ENCODE assay signal across 7 cellular contexts in the genomic region with DNA sequence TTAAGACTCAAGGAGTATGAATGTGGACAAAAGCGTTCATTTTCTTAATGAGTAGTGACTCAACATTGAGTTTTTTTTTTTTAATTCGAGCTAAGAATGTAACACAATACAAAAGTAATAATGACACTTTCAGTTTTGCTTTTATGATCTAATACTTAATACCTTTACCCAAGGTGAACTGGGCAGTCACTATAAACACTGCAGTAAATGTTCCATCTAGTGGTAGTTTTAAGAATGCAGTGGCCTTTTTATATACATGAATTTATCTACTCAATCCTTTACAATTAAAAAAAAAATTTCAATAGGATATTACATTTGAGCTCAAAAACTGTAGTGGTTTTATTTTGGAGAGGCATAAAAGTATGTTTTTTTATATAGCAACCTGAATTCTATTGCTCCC. TPM values are rescaled to one million over a fixed set of nuclear protein-coding genes. Genes with fewer than 3 reads are reported as not detected.
DNase-seq lines count a peak whose midpoint lies in the region; ATAC-seq and TF ChIP-seq lines count a peak whose summit lies in the region.

No MANE protein-coding gene starts in this region.

- ATAC-seq in GM21786 (IDR thresholded peaks at IDR 0.05; ENCODE audit: unreplicated experiment): peak; percentile 82
- no peak for ATAC-seq in WTC11

- no peaks in the 10 kb centered on the region for H3K9me3 Mint-ChIP-seq in WTC11

- TF ChIP-seq CTCF in GM06990 (IDR thresholded peaks at IDR 0.05; ENCODE audit: insufficient read depth, low read length, poor library complexity, severe bottlenecking) (peak; percentile 52), RWPE1 (conservative IDR thresholded peaks at IDR 0.05; ENCODE audit: low read depth) (peak; percentile 69), WTC11 (IDR thresholded peaks at IDR 0.05) (no peak)

- H3K36me3 ChIP-seq in GM06990 (ENCODE audit: control insufficient read depth, insufficient read depth, low read length) (no peaks in the 10 kb centered on the region), stomach smooth muscle (ENCODE audit: control insufficient read depth in 2 of 2, insufficient read depth in 2 of 2, low read length in 2 of 2) (no peaks in the 10 kb centered on the region)

- H3K9ac ChIP-seq in stomach smooth muscle (ENCODE audit: low read length in 2 of 2): no peak overlapping the region

- H3K36me3 Mint-ChIP-seq in WTC11: peaks cover 23% of the 10 kb centered on the region

- no peaks in the 10 kb centered on the region for H3K9me3 ChIP-seq in stomach smooth muscle (ENCODE audit: control insufficient read depth in 2 of 2, low read length in 2 of 2)

- no peak overlapping the region for H3K4me3 Mint-ChIP-seq in WTC11

- H3K4me3 ChIP-seq in GM06990 (replicated peaks; ENCODE audit: low read depth, low read length) (no peak overlapping the region), stomach smooth muscle (ENCODE audit: low read length in 2 of 2) (no peak overlapping the region)

- no peak overlapping the region for H3K27ac Mint-ChIP-seq in WTC11

- H3K27me3 Mint-ChIP-seq in WTC11 (ENCODE audit: low read depth): no peaks in the 10 kb centered on the region

- CTCF ChIA-PET in RWPE1 (lab: Yijun Ruan, JAX): interaction anchor here (0.6 to 2.6 kb wide), 6 partner anchors 87 to 564 kb away, joined by 3 to 19 read pairs (median 3); no protein-coding TSS in a partner anchor
- CTCF ChIA-PET in WTC11 (lab: Charles Lee): interaction anchor here (0.9 to 4.6 kb wide), 3 partner anchors 102 to 238 kb away, joined by 6 to 39 read pairs (median 33); no protein-coding TSS in a partner anchor

- POLR2A ChIA-PET in RWPE1 (lab: Yijun Ruan, JAX; ENCODE audit: low non-redundant PET): no interaction called here
- POLR2A ChIA-PET in WTC11 (lab: Charles Lee): no interaction called here

- peaks cover 12% of the 10 kb centered on the region for H3K4me1 ChIP-seq in stomach smooth muscle (ENCODE audit: control insufficient read depth, insufficient read depth, low read length)

- DNase-seq in GM06990 (ENCODE audit: extremely low read depth, insufficient read length): peak; percentile 7
- DNase-seq in RWPE1 (ENCODE audit: low spot score): peak; percentile 11
- peak; percentile 27 for DNase-seq in fibroblast of peridontal ligament (ENCODE audit: extremely low read depth)
- DNase-seq in WTC11 (ENCODE audit: low spot score): no peak
- no peak for DNase-seq in EL

- H3K4me1 Mint-ChIP-seq in WTC11: peaks cover 33% of the 10 kb centered on the region

- no peak overlapping the region for H3K27ac ChIP-seq in RWPE1
- H3K27ac ChIP-seq in stomach smooth muscle (ENCODE audit: low read length): peak overlapping the region; percentile 32

- H3K27me3 ChIP-seq in GM06990 (replicated peaks; ENCODE audit: control insufficient read depth, insufficient read depth, low read length): no peaks in the 10 kb centered on the region
- no peaks in the 10 kb centered on the region for H3K27me3 ChIP-seq in stomach smooth muscle (ENCODE audit: control insufficient read depth in 1 of 2, insufficient read depth in 2 of 2, low read length in 2 of 2)

TF ChIP-seq in WTC11, 78 proteins besides CTCF, POLR2A, EP300 and RAD21:
- TF ChIP-seq GTF2I (CRISPR knock-in tag; conservative IDR thresholded peaks at IDR 0.05) (no peak), TCF7 (CRISPR knock-in tag; IDR thresholded peaks at IDR 0.05; ENCODE audit: low read depth) (no peak), RORB (CRISPR knock-in tag; IDR thresholded peaks at IDR 0.05) (no peak), ZNF317 (CRISPR knock-in tag; IDR thresholded peaks at IDR 0.05; ENCODE audit: borderline replicate concordance, low read depth) (no peak), CREB1 (CRISPR knock-in tag; IDR thresholded peaks at IDR 0.05) (no peak), E2F5 (CRISPR knock-in tag; IDR thresholded peaks at IDR 0.05) (no peak), GRHL2 (CRISPR knock-in tag; IDR thresholded peaks at IDR 0.05; ENCODE audit: insufficient replicate concordance, severe bottlenecking) (no peak), NR2C2 (CRISPR knock-in tag; IDR thresholded peaks at IDR 0.05) (no peak)
- TF ChIP-seq, protein P1, sequence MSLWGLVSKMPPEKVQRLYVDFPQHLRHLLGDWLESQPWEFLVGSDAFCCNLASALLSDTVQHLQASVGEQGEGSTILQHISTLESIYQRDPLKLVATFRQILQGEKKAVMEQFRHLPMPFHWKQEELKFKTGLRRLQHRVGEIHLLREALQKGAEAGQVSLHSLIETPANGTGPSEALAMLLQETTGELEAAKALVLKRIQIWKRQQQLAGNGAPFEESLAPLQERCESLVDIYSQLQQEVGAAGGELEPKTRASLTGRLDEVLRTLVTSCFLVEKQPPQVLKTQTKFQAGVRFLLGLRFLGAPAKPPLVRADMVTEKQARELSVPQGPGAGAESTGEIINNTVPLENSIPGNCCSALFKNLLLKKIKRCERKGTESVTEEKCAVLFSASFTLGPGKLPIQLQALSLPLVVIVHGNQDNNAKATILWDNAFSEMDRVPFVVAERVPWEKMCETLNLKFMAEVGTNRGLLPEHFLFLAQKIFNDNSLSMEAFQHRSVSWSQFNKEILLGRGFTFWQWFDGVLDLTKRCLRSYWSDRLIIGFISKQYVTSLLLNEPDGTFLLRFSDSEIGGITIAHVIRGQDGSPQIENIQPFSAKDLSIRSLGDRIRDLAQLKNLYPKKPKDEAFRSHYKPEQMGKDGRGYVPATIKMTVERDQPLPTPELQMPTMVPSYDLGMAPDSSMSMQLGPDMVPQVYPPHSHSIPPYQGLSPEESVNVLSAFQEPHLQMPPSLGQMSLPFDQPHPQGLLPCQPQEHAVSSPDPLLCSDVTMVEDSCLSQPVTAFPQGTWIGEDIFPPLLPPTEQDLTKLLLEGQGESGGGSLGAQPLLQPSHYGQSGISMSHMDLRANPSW (CRISPR knock-in tag; conservative IDR thresholded peaks at IDR 0.05; ENCODE audit: low read depth): no peak
- TF ChIP-seq, protein P2, sequence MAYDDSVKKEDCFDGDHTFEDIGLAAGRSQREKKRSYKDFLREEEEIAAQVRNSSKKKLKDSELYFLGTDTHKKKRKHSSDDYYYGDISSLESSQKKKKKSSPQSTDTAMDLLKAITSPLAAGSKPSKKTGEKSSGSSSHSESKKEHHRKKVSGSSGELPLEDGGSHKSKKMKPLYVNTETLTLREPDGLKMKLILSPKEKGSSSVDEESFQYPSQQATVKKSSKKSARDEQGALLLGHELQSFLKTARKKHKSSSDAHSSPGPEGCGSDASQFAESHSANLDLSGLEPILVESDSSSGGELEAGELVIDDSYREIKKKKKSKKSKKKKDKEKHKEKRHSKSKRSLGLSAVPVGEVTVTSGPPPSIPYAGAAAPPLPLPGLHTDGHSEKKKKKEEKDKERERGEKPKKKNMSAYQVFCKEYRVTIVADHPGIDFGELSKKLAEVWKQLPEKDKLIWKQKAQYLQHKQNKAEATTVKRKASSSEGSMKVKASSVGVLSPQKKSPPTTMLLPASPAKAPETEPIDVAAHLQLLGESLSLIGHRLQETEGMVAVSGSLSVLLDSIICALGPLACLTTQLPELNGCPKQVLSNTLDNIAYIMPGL (CRISPR knock-in tag; IDR thresholded peaks at IDR 0.05): no peak
- TF ChIP-seq, protein P3, sequence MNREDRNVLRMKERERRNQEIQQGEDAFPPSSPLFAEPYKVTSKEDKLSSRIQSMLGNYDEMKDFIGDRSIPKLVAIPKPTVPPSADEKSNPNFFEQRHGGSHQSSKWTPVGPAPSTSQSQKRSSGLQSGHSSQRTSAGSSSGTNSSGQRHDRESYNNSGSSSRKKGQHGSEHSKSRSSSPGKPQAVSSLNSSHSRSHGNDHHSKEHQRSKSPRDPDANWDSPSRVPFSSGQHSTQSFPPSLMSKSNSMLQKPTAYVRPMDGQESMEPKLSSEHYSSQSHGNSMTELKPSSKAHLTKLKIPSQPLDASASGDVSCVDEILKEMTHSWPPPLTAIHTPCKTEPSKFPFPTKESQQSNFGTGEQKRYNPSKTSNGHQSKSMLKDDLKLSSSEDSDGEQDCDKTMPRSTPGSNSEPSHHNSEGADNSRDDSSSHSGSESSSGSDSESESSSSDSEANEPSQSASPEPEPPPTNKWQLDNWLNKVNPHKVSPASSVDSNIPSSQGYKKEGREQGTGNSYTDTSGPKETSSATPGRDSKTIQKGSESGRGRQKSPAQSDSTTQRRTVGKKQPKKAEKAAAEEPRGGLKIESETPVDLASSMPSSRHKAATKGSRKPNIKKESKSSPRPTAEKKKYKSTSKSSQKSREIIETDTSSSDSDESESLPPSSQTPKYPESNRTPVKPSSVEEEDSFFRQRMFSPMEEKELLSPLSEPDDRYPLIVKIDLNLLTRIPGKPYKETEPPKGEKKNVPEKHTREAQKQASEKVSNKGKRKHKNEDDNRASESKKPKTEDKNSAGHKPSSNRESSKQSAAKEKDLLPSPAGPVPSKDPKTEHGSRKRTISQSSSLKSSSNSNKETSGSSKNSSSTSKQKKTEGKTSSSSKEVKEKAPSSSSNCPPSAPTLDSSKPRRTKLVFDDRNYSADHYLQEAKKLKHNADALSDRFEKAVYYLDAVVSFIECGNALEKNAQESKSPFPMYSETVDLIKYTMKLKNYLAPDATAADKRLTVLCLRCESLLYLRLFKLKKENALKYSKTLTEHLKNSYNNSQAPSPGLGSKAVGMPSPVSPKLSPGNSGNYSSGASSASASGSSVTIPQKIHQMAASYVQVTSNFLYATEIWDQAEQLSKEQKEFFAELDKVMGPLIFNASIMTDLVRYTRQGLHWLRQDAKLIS (CRISPR knock-in tag; IDR thresholded peaks at IDR 0.05; ENCODE audit: borderline replicate concordance): no peak

RNA-seq across cellular contexts. Expression of gene PDK3, which starts 33.9 kb away (rescaled TPM):
- total RNA-seq in WTC11 (2021): 34.4 to 38.1 TPM (median 36.8 TPM) in 3 replicates

Comparison
In these comparisons a context has a peak if more than half of its experiments do, and no peak if none do; other contexts are left out.
1. DNase-seq: peak in GM06990 (single experiment), RWPE1 (single experiment) and fibroblast of peridontal ligament (single experiment); none in WTC11 (single experiment) and EL (single experiment).